25 cellular contexts compared by ENCODE assay signal in the genomic region with DNA sequence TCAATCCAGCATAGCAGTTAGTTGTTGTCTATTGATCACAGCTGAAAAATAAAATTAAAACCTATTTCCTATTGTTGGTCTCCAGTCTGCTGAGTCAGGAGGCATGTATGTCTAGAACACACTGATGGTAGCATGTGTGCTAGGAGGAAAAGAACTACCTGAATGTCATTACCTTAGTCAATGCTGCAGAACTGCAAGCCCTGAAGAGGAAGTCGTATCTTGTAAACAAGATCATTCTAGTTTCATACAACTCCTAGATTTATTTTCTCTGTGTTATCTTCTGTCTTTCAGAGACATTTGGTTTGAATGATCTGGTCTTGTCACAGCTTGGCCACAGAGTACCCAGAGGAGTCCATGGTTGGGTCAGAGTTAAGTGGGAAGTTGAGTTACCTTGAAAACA.
"Had no signal": no experiment of that assay in that cellular context is flagged by ENCODE, and none has a peak within 500 bp of the region (broad histone marks: within the 10 kb centered on the region; RNA-seq: fewer than 3 reads in every experiment).

No MANE protein-coding gene starts in this region.

- H3K36me3 ChIP-seq: left ventricle myocardium inferior, neural progenitor cell, neutrophil, ovary, prostate gland, spleen, suprapubic skin, thoracic aorta, tibial nerve, uterus had no signal

- ATAC-seq: natural killer cell; right cardiac atrium; sciatic nerve; stimulated activated effector memory CD8-positive, alpha-beta T cell treated with anti-CD3 and anti-CD28 coated beads, Interleukin-12 subunit alpha, Interleukin-12 subunit beta, amount 100 ng/mL, for 72 hours had no signal

- H3K4me2 ChIP-seq: hepatocyte, neural progenitor cell had no signal

- H3K79me2 ChIP-seq: hepatocyte had no signal

- H3K9me3 ChIP-seq: left ventricle myocardium inferior, neutrophil, ovary, prostate gland, spleen, suprapubic skin, thoracic aorta, tibial nerve, uterus had no signal

- FAIRE-seq: small intestine had no signal

- H3K4me3 ChIP-seq: hepatocyte, left ventricle myocardium inferior, lung, neural progenitor cell, ovary, prostate gland, spleen, suprapubic skin, thoracic aorta, tibial nerve, uterus had no signal

- H2AFZ ChIP-seq: hepatocyte, neural progenitor cell had no signal

- H3K4me1 ChIP-seq: neural progenitor cell, prostate gland, spleen, suprapubic skin, tibial nerve, uterus had no signal

- H3K9ac ChIP-seq: neural progenitor cell had no signal

- DNase-seq: islet precursor cell; left ventricle myocardium inferior; mesendoderm; naive B cell; natural killer cell; nephron progenitor cell; occipital lobe; ovary; retina; right cardiac atrium; small intestine; spleen; stimulated activated CD4-positive, alpha-beta T cell treated with anti-CD3 and anti-CD28 coated beads, Interleukin-4, amount 100 ng/mL, for 24 hours; stimulated activated naive CD4-positive, alpha-beta T cell; uterus had no signal

- H3K27ac ChIP-seq: hepatocyte, left ventricle myocardium inferior, neural progenitor cell, neutrophil, ovary, prostate gland, spleen, suprapubic skin, thoracic aorta, tibial nerve, uterus had no signal

- H3K27me3 ChIP-seq: hepatocyte, neural progenitor cell, neutrophil, ovary, spleen, suprapubic skin, tibial nerve, uterus had no signal
